14 cellular contexts compared by ENCODE assay signal in genomic region chr5:168570490-168571328, GRCh38.
"Had no signal": no experiment of that assay in that cellular context is flagged by ENCODE, and none has a peak within 500 bp of the region (broad histone marks: within the 10 kb centered on the region; RNA-seq: fewer than 3 reads in every experiment).

No MANE protein-coding gene starts in this region.

- H3K27ac ChIP-seq: coronary artery, heart left ventricle, stomach, upper lobe of left lung, uterus had no signal

- H3K36me3 ChIP-seq: uterus had no signal

- H3K4me3 ChIP-seq: coronary artery, heart left ventricle, stomach, upper lobe of left lung, uterus had no signal

- DNase-seq: effector CD4-positive, alpha-beta T cell; endodermal cell; heart left ventricle; hippocampal formation; mammary epithelial cell; natural killer cell; right cardiac atrium; small intestine; stimulated activated CD4-positive, alpha-beta T cell treated with anti-CD3 and anti-CD28 coated beads, Interleukin-12 subunit alpha, Interleukin-12 subunit beta, amount 100 ng/mL, for 4 hours; stimulated activated naive CD4-positive, alpha-beta T cell; stomach; uterus had no signal

- H3K4me1 ChIP-seq: uterus had no signal

- H3K27me3 ChIP-seq: heart left ventricle, stomach, upper lobe of left lung, uterus had no signal

- H3K9me3 ChIP-seq: stomach, upper lobe of left lung, uterus had no signal
